Comparison of ENCODE assay signal across 8 cellular contexts in the genomic region with DNA sequence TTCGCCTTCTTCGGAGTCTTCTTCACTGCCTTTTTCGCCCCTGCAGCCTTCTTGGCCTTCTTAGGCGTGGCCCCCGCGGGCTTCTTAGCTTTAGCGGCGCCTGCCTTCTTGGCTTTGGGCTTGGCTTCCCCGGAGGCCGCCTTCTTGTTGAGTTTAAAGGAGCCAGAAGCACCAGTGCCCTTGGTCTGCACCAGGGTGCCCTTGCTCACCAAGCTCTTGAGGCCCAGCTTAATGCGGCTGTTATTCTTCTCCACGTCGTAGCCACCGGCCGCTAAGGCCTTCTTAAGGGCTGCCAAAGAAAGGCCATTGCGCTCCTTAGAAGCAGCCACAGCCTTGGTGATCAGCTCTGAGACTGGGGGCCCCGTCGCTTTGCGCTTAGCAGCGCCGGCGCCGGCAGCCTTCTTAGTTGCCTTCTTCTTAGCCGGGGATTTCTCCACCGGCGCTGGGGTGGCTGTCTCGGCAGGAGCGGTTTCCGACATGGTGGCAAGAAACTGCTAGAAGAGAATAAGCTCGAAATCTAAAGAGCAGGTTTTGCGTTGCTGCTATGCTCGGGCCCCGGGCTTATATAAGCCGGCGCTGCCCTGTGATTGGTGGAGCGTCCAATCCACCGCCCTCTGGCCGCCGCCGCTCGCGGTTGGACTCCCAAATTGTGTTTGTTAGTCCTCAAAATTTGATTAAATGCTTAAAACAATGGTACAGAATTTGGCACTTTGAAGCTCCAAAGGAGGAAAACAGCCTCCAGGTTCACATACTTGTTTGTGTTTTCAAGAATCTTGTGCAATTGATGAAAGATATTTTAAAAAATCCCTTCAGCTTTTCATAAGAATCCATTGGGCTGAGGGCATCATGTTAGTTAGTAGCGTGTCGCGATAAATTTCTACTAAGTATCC. TPM values are rescaled to one million over a fixed set of nuclear protein-coding genes. Genes with fewer than 3 reads are reported as not detected.
DNase-seq lines count a peak whose midpoint lies in the region; ATAC-seq and TF ChIP-seq lines count a peak whose summit lies in the region.

No MANE protein-coding gene starts in this region.

- H3K27me3 ChIP-seq in A673 (replicated peaks; ENCODE audit: insufficient read depth, low read depth, low read length, poor library complexity): no peaks in the 10 kb centered on the region
- peaks cover 10 to 57% (median 50%) of the 10 kb centered on the region in 7 donors for H3K27me3 ChIP-seq in heart right ventricle
- H3K27me3 ChIP-seq in rectal smooth muscle tissue (ENCODE audit: control insufficient read depth, insufficient read depth, low read length): peaks cover 9% of the 10 kb centered on the region

- H3K9me3 ChIP-seq in A673 (ENCODE audit: low read depth, low read length, poor library complexity, severe bottlenecking): no peaks in the 10 kb centered on the region
- H3K9me3 ChIP-seq in heart right ventricle: no peaks in the 10 kb centered on the region

- H3K36me3 ChIP-seq in A673 (ENCODE audit: insufficient read depth, low read length, poor library complexity, severe bottlenecking): no peaks in the 10 kb centered on the region
- H3K36me3 ChIP-seq in heart right ventricle: no peaks in the 10 kb centered on the region
- H3K36me3 ChIP-seq in rectal smooth muscle tissue (ENCODE audit: control insufficient read depth, insufficient read depth, low read length): no peaks in the 10 kb centered on the region

- DNase-seq in A673 (ENCODE audit: low spot score) (peak; percentile 92), KG1 (lab: John Stamatoyannopoulos, UW) (peak; percentile 83), SK-N-DZ (ENCODE audit: low spot score) (peak; percentile 87), heart right ventricle (peak; percentile 53 to 67)
- peak; percentile 88 to 91 for DNase-seq in activated naive CD4-positive, alpha-beta T cell treated with anti-CD3 and anti-CD28 coated beads, Interleukin-2, amount 50 U/mL, for 72 hours (ENCODE audit: low spot score in 2 of 2)

- ATAC-seq in GM19043 (IDR thresholded peaks at IDR 0.05; ENCODE audit: low read depth, unreplicated experiment): peak; percentile 23
- peak; percentile 46 for ATAC-seq in activated naive CD4-positive, alpha-beta T cell treated with anti-CD3 and anti-CD28 coated beads, Interleukin-2, amount 50 U/mL, for 72 hours
- peak; percentile 38 to 59 (median 50) for ATAC-seq in heart right ventricle
- no peak for ATAC-seq in GM18520 (IDR thresholded peaks at IDR 0.05; ENCODE audit: unreplicated experiment)

- POLR2A ChIA-PET in A673 (lab: Charles Lee; ENCODE audit: low non-redundant PET): interaction anchor here (0.5 to 4.7 kb wide), 9 partner anchors 16 to 1624 kb away, joined by 3 to 78 read pairs (median 7); a partner anchor contains a TSS

- H3K27ac ChIP-seq in A673 (ENCODE audit: low read depth, low read length, poor library complexity, severe bottlenecking) (peak overlapping the region; percentile 93), heart right ventricle (peak overlapping the region in 3 of 10 donors; percentile 5 to 82 (median 19)), rectal smooth muscle tissue (ENCODE audit: low read depth, low read length) (no peak overlapping the region)

- peak overlapping the region; percentile 68 for H3K4me3 ChIP-seq in A673 (ENCODE audit: low read depth, low read length, poor library complexity, severe bottlenecking)
- H3K4me3 ChIP-seq in heart right ventricle: peak overlapping the region; percentile 29 to 83 (median 63)
- peak overlapping the region; percentile 82 for H3K4me3 ChIP-seq in rectal smooth muscle tissue (ENCODE audit: low read length)

- peaks cover 0 to 4% of the 10 kb centered on the region in 2 donors for H3K9me3 Mint-ChIP-seq in activated naive CD4-positive, alpha-beta T cell treated with anti-CD3 and anti-CD28 coated beads, Interleukin-2, amount 50 U/mL, for 72 hours

- peaks cover 7% of the 10 kb centered on the region for H3K4me1 ChIP-seq in A673 (ENCODE audit: insufficient read depth, low read length, poor library complexity, severe bottlenecking)
- peaks cover 9 to 57% (median 37%) of the 10 kb centered on the region in 9 donors for H3K4me1 ChIP-seq in heart right ventricle
- peaks cover 7% of the 10 kb centered on the region for H3K4me1 ChIP-seq in rectal smooth muscle tissue (ENCODE audit: control insufficient read depth, insufficient read depth, low read length)

- 1 to 3% methylated on average over 45 of the region's 45 CpGs for WGBS in heart right ventricle, 2 donors

- H3K36me3 Mint-ChIP-seq in activated naive CD4-positive, alpha-beta T cell treated with anti-CD3 and anti-CD28 coated beads, Interleukin-2, amount 50 U/mL, for 72 hours: peaks cover 18 to 29% of the 10 kb centered on the region in 2 donors

- TF ChIP-seq CTCF in A673 (conservative IDR thresholded peaks at IDR 0.05; ENCODE audit: low read depth, low read length) (no peak), heart right ventricle (IDR thresholded peaks at IDR 0.05) (no peak)

- H3K27ac Mint-ChIP-seq in activated naive CD4-positive, alpha-beta T cell treated with anti-CD3 and anti-CD28 coated beads, Interleukin-2, amount 50 U/mL, for 72 hours: peak overlapping the region; percentile 100

- CTCF ChIA-PET in A673 (lab: Charles Lee): no interaction called here

- intact Hi-C loops in A673 (cut with micrococcal nuclease; ENCODE audit: unreplicated experiment) (no loop called here), heart right ventricle (cut with DNase I) (no loop called here)

- BruUV-seq in A673 (replicated peaks; lab: Mats Ljungman, UMichigan): TSS peak; percentile 86

- peak overlapping the region; percentile 51 for H3K9ac ChIP-seq in rectal smooth muscle tissue (ENCODE audit: low read length)

RNA-seq across cellular contexts. Expression of a gene that starts 44.9 kb away (rescaled TPM):
- total RNA-seq in A673 (2021) (not detected in 2 replicates), heart right ventricle (not detected)
- polyA plus RNA-seq in SK-N-DZ (2014; cell fraction: cytosol; rRNA removed): not detected in 2 replicates
- polyA plus RNA-seq in SK-N-DZ (2014; cell fraction: nucleus; rRNA removed): not detected in 2 replicates
- not detected for total RNA-seq in activated naive CD4-positive, alpha-beta T cell treated with anti-CD3 and anti-CD28 coated beads, Interleukin-2, amount 50 U/mL, for 72 hours
- polyA plus RNA-seq in heart right ventricle: not detected
